In the genomic region with DNA sequence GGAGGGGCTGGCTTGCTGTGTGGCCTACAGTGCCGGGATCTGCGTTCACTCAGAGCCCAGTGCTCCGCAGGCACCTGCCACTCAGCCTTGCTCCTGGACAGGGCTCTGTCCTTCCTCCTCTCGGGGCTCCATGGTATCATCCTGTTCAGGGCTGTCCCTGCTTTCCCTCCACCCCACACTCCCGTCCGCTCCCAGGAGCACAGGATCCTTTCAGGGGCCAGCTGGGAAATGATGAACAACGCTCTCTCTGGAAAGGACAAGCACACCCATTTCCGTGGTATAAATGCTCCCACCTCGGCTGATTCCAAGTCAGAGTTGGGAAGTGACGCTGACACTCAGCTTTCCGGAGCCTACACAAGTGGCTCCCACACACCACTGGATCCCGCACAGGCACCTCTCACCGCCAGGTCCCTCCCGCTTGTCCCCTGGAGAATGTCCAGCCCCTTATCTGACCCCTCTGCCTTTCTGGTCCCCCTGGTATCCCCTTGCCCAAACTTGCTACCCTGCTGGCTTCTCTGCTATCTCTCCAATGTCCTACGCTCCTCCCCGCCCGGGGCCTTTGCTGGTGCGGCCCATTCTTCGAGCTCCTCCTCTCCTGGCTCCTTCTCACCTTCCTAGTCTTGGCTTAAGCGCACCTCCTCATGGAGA, we compare ENCODE assay signal across 29 cellular contexts. TPM values are rescaled to one million over a fixed set of nuclear protein-coding genes. Genes with fewer than 3 reads are reported as not detected.
DNase-seq lines count a peak whose midpoint lies in the region; ATAC-seq and TF ChIP-seq lines count a peak whose summit lies in the region.
"Had no signal": no experiment of that assay in that cellular context is flagged by ENCODE, and none has a peak within 500 bp of the region (broad histone marks: within the 10 kb centered on the region; RNA-seq: fewer than 3 reads in every experiment).

No MANE protein-coding gene starts in this region.

- TF ChIP-seq EP300 in sigmoid colon (IDR thresholded peaks at IDR 0.05) (peak in 1 of 4 donors; percentile 63), ovary (IDR thresholded peaks at IDR 0.05) (no peak)

- no peaks in the 10 kb centered on the region for H3K27me3 ChIP-seq in sigmoid colon
- no peaks in the 10 kb centered on the region for H3K27me3 ChIP-seq in ovary
- H3K27me3 ChIP-seq: colonic mucosa, uterus had no signal

- ATAC-seq in esophagus mucosa, result peak; percentile 16
- ATAC-seq in HG03520 (IDR thresholded peaks at IDR 0.05; ENCODE audit: unreplicated experiment), result no peak
- ATAC-seq: effector memory CD8-positive, alpha-beta T cell; PC-3; stimulated activated effector memory CD8-positive, alpha-beta T cell treated with anti-CD3 and anti-CD28 coated beads, Interleukin-12 subunit alpha, Interleukin-12 subunit beta, amount 100 ng/mL, for 72 hours had no signal

- POLR2A ChIA-PET in HEK293 (lab: Yijun Ruan, JAX), result no interaction called here

- H3K9me3 ChIP-seq in HEK293 (ENCODE audit: control insufficient read depth, insufficient read depth, low read depth, low read length) (no peaks in the 10 kb centered on the region), sigmoid colon (no peaks in the 10 kb centered on the region), ovary (no peaks in the 10 kb centered on the region)
- H3K9me3 ChIP-seq: breast epithelium, colonic mucosa, SK-N-SH, uterus had no signal

- intact Hi-C loops in sigmoid colon (cut with DNase I), result loop anchor here (5.0 kb wide), 1 partner anchor 40 kb away; no protein-coding TSS in a partner anchor
- intact Hi-C loops in ovary (cut with DNase I), result no loop called here

- TF ChIP-seq POLR2A in sigmoid colon (IDR thresholded peaks at IDR 0.05) (no peak), ovary (IDR thresholded peaks at IDR 0.05) (no peak)

- H3K36me3 ChIP-seq in HEK293 (ENCODE audit: control insufficient read depth in 2 of 2, insufficient read depth in 1 of 2, low read length in 2 of 2) (no peaks in the 10 kb centered on the region), sigmoid colon (peaks cover 0 to 14% (median 3%) of the 10 kb centered on the region in 4 donors), ovary (no peaks in the 10 kb centered on the region)
- H3K36me3 ChIP-seq: breast epithelium, colonic mucosa, uterus had no signal

- TF ChIP-seq CTCF in HEK293 (tag by site-specific recombination; IDR thresholded peaks at IDR 0.05) (no peak), sigmoid colon (IDR thresholded peaks at IDR 0.05) (no peak), ovary (IDR thresholded peaks at IDR 0.05) (no peak)

- no peak overlapping the region for H3K27ac ChIP-seq in HEK293 (ENCODE audit: extremely low read depth, low read depth, low read length)
- peak overlapping the region in 3 of 4 donors; percentile 56 to 95 (median 91) for H3K27ac ChIP-seq in sigmoid colon
- H3K27ac ChIP-seq in ovary, result no peak overlapping the region
- H3K27ac ChIP-seq: breast epithelium, colonic mucosa, GM23248, hepatocyte had no signal

- H3K4me1 ChIP-seq in HEK293 (ENCODE audit: control insufficient read depth, insufficient read depth, low read length), result peaks cover 8% of the 10 kb centered on the region
- H3K4me1 ChIP-seq in sigmoid colon, result peaks cover 0 to 99% (median 81%) of the 10 kb centered on the region in 4 donors
- no peaks in the 10 kb centered on the region for H3K4me1 ChIP-seq in ovary (ENCODE audit: insufficient read depth)
- H3K4me1 ChIP-seq: breast epithelium, colonic mucosa had no signal

- DNase-seq in islet precursor cell (peak; percentile 51), sigmoid colon (no peak), GM19238 (ENCODE audit: insufficient read length, low spot score) (no peak), ovary (no peak), germinal center (ENCODE audit: low spot score) (no peak)
- DNase-seq: activated CD4-positive, CD25-positive, alpha-beta regulatory T cell; activated effector memory CD4-positive, alpha-beta T cell treated with anti-CD3 and anti-CD28 coated beads, Interleukin-2, amount 50 U/mL, for 16 hours; activated T-cell treated with anti-CD3 and anti-CD28 coated beads, Interleukin-2, amount 50 U/mL, for 24 hours; AML-193; CD4-positive, alpha-beta T cell; colonic mucosa; effector memory CD8-positive, alpha-beta T cell; erythroblast; foreskin fibroblast; GM23248; Karpas-422; mesenchymal stem cell; NCI-H2081 treated with DMSO at 0.1 percent for 48 hours; NCI-H2227 treated with DMSO at 0.1 percent for 48 hours; PC-3; SK-N-SH; uterus had no signal

- 77 to 86% methylated on average over 20 of the region's 20 CpGs for WGBS in sigmoid colon, 2 donors
- WGBS in ovary, 3 donors, result 86 to 88% (median 86%) methylated on average over 20 of the region's 20 CpGs

- H3K4me3 ChIP-seq in HEK293 (ENCODE audit: low read depth, low read length), result no peak overlapping the region
- H3K4me3 ChIP-seq in sigmoid colon, result no peak overlapping the region
- no peak overlapping the region for H3K4me3 ChIP-seq in ovary
- H3K4me3 ChIP-seq: breast epithelium, colonic mucosa, GM23248, hepatocyte, uterus had no signal

- CTCF ChIA-PET in HEK293 (lab: Yijun Ruan, JAX), result interaction anchor here (1.1 to 2.5 kb wide), 2 partner anchors 12 to 179 kb away, joined by 3 to 6 read pairs; no protein-coding TSS in a partner anchor

TF ChIP-seq in HEK293, 187 proteins besides CTCF, POLR2A, EP300 and RAD21:
- TF ChIP-seq TRIM28 (IDR thresholded peaks at IDR 0.05; ENCODE audit: borderline replicate concordance, low read length) (no peak), ZNF274 (IDR thresholded peaks at IDR 0.05; ENCODE audit: low read length) (no peak), ZNF274 (tag by site-specific recombination; IDR thresholded peaks at IDR 0.05; ENCODE audit: borderline replicate concordance) (no peak), ZFHX2 (tag by site-specific recombination; conservative IDR thresholded peaks at IDR 0.05) (peak; percentile 57), ZNF138 (tag by site-specific recombination; IDR thresholded peaks at IDR 0.05; ENCODE audit: borderline replicate concordance) (no peak), EGR2 (tag by site-specific recombination; IDR thresholded peaks at IDR 0.05; ENCODE audit: low read depth) (peak; percentile 72), ZBTB48 (tag by site-specific recombination; IDR thresholded peaks at IDR 0.05) (no peak), ZNF610 (tag by site-specific recombination; IDR thresholded peaks at IDR 0.05; ENCODE audit: borderline replicate concordance) (no peak), ZNF843 (tag by site-specific recombination; IDR thresholded peaks at IDR 0.05) (no peak), SP2 (tag by site-specific recombination; IDR thresholded peaks at IDR 0.05) (no peak)
- TF ChIP-seq, protein P1, sequence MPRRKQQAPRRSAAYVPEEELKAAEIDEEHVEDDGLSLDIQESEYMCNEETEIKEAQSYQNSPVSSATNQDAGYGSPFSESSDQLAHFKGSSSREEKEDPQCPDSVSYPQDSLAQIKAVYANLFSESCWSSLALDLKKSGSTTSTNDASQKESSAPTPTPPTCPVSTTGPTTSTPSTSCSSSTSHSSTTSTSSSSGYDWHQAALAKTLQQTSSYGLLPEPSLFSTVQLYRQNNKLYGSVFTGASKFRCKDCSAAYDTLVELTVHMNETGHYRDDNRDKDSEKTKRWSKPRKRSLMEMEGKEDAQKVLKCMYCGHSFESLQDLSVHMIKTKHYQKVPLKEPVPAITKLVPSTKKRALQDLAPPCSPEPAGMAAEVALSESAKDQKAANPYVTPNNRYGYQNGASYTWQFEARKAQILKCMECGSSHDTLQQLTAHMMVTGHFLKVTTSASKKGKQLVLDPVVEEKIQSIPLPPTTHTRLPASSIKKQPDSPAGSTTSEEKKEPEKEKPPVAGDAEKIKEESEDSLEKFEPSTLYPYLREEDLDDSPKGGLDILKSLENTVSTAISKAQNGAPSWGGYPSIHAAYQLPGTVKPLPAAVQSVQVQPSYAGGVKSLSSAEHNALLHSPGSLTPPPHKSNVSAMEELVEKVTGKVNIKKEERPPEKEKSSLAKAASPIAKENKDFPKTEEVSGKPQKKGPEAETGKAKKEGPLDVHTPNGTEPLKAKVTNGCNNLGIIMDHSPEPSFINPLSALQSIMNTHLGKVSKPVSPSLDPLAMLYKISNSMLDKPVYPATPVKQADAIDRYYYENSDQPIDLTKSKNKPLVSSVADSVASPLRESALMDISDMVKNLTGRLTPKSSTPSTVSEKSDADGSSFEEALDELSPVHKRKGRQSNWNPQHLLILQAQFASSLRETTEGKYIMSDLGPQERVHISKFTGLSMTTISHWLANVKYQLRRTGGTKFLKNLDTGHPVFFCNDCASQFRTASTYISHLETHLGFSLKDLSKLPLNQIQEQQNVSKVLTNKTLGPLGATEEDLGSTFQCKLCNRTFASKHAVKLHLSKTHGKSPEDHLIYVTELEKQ (tag by site-specific recombination; IDR thresholded peaks at IDR 0.05; ENCODE audit: borderline replicate concordance), result no peak
- TF ChIP-seq, protein P2, sequence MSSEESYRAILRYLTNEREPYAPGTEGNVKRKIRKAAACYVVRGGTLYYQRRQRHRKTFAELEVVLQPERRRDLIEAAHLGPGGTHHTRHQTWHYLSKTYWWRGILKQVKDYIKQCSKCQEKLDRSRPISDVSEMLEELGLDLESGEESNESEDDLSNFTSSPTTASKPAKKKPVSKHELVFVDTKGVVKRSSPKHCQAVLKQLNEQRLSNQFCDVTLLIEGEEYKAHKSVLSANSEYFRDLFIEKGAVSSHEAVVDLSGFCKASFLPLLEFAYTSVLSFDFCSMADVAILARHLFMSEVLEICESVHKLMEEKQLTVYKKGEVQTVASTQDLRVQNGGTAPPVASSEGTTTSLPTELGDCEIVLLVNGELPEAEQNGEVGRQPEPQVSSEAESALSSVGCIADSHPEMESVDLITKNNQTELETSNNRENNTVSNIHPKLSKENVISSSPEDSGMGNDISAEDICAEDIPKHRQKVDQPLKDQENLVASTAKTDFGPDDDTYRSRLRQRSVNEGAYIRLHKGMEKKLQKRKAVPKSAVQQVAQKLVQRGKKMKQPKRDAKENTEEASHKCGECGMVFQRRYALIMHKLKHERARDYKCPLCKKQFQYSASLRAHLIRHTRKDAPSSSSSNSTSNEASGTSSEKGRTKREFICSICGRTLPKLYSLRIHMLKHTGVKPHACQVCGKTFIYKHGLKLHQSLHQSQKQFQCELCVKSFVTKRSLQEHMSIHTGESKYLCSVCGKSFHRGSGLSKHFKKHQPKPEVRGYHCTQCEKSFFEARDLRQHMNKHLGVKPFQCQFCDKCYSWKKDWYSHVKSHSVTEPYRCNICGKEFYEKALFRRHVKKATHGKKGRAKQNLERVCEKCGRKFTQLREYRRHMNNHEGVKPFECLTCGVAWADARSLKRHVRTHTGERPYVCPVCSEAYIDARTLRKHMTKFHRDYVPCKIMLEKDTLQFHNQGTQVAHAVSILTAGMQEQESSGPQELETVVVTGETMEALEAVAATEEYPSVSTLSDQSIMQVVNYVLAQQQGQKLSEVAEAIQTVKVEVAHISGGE (tag by site-specific recombination; conservative IDR thresholded peaks at IDR 0.05; ENCODE audit: low read depth), result no peak

RNA-seq across cellular contexts. Expression of a gene that starts 21.3 kb away (rescaled TPM):
- 1.6 TPM for total RNA-seq in esophagus mucosa
- total RNA-seq in sigmoid colon, result 100 to 1,000 TPM in 1 of 4 donors, 10 to 100 TPM in 2, 1 to 10 TPM in 1; 8.2 to 106 (median 35.7) TPM
- polyA plus RNA-seq in sigmoid colon, result 10 to 100 TPM in 1 of 3 donors, 1 to 10 TPM in 2; 3.6 to 44.0 (median 6.0) TPM
- 1 to 10 TPM in 3 of 7 donors, under 1 TPM in 4; 0.12 to 4.2 (median 0.96) TPM for total RNA-seq in ovary
- polyA plus RNA-seq in ovary, result 1 to 10 TPM in 1 of 2 donors, under 1 TPM in 1; 0.98 to 1.5 TPM
- total RNA-seq: CD4-positive, alpha-beta T cell; GM23248; T-helper 1 cell treated with Interleukin-12 subunit alpha and Interleukin-12 subunit beta and Interleukin-4 antibody, amounts not matched to agents 30 ng/mL and 1 ng/mL, for 36 hours had no signal
- polyA plus RNA-seq: GM23248 had no signal

Comparison
In these comparisons a context has a peak if more than half of its experiments do, and no peak if none do; other contexts are left out.
1. H3K27ac ChIP-seq: peak in sigmoid colon (3 of 4); none in HEK293 (single experiment) and ovary (0 of 2).